In the genomic region with DNA sequence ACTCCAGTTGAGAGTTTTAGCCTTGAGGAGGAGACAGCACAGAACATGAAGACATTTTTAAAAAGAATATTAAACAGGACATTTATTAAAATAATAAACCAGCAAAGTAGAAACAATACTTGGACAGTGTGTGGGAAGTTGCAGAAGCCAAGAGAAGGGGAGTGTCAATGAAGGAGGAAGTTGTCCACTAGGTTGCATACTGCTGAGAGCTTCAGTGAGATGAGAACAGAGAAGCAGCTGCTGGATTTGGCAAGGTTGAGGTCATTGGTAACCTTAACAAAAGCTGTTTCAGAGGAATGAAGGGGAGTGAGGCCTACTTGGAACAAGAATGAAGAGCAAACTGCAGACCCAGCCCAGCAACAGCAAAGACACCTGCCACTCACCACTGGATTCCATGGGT, we compare ENCODE assay signal across 1 cellular context.
TF ChIP-seq lines count a peak whose summit lies in the region.

No MANE protein-coding gene starts in this region.

TF ChIP-seq in GM12878, 131 proteins besides CTCF, POLR2A, EP300 and RAD21:
- TF ChIP-seq HCFC1 (IDR thresholded peaks at IDR 0.05; ENCODE audit: low read length) (no peak), STAT1 (conservative IDR thresholded peaks at IDR 0.05) (no peak), CREB1 (IDR thresholded peaks at IDR 0.05; ENCODE audit: low read depth) (no peak), TCF3 (IDR thresholded peaks at IDR 0.05; ENCODE audit: borderline replicate concordance, insufficient read depth, low read depth, low read length) (no peak), NR2C2 (IDR thresholded peaks at IDR 0.05; ENCODE audit: borderline replicate concordance, control insufficient read depth, insufficient read length, low read depth) (no peak), SP1 (IDR thresholded peaks at IDR 0.05; ENCODE audit: low read depth, low read length) (no peak), POU2F2 (IDR thresholded peaks at IDR 0.05; ENCODE audit: borderline replicate concordance, low read depth, low read length) (no peak), ZNF592 (IDR thresholded peaks at IDR 0.05) (no peak), USF2 (IDR thresholded peaks at IDR 0.05; ENCODE audit: borderline replicate concordance, low read depth, low read length) (no peak), JUND (IDR thresholded peaks at IDR 0.05; ENCODE audit: low read depth, low read length) (no peak)
- TF ChIP-seq, protein P1, sequence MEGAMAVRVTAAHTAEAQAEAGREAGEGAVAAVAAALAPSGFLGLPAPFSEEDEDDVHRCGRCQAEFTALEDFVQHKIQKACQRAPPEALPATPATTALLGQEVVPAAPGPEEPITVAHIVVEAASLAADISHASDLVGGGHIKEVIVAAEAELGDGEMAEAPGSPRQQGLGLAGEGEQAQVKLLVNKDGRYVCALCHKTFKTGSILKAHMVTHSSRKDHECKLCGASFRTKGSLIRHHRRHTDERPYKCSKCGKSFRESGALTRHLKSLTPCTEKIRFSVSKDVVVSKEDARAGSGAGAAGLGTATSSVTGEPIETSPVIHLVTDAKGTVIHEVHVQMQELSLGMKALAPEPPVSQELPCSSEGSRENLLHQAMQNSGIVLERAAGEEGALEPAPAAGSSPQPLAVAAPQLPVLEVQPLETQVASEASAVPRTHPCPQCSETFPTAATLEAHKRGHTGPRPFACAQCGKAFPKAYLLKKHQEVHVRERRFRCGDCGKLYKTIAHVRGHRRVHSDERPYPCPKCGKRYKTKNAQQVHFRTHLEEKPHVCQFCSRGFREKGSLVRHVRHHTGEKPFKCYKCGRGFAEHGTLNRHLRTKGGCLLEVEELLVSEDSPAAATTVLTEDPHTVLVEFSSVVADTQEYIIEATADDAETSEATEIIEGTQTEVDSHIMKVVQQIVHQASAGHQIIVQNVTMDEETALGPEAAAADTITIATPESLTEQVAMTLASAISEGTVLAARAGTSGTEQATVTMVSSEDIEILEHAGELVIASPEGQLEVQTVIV (IDR thresholded peaks at IDR 0.05; ENCODE audit: borderline replicate concordance, partially characterized antibody) = no peak
